9 cellular contexts compared by ENCODE assay signal in genomic region chr2:157627594-157628281, GRCh38. TPM values are rescaled to one million over a fixed set of nuclear protein-coding genes. Genes with fewer than 3 reads are reported as not detected.
A peak's percentile ranks its signal among the peaks of the same experiment; 100 is the strongest.
DNase-seq lines count a peak whose midpoint lies in the region; ATAC-seq and TF ChIP-seq lines count a peak whose summit lies in the region.
"Had no signal": no experiment of that assay in that cellular context is flagged by ENCODE, and none has a peak within 500 bp of the region (broad histone marks: within the 10 kb centered on the region; RNA-seq: fewer than 3 reads in every experiment).

No MANE protein-coding gene starts in this region.

- H3K27ac ChIP-seq in mesodermal cell (ENCODE audit: low read depth, low read length, severe bottlenecking), result no peak overlapping the region

- no peaks in the 10 kb centered on the region for H3K36me3 ChIP-seq in mesodermal cell (ENCODE audit: control insufficient read depth, insufficient read depth, low read length)

- H3K4me1 ChIP-seq in mesodermal cell (ENCODE audit: control insufficient read depth, insufficient read depth, low read length, poor library complexity, severe bottlenecking), result no peaks in the 10 kb centered on the region

- 10 to 14% methylated on average over 14 to 17 of the region's 18 CpGs for WGBS in mesodermal cell (ENCODE audit: insufficient coverage in 2 of 2), 2 experiments

- peak; percentile 56 for ATAC-seq in stimulated activated memory B cell treated with anti-CD40 and anti-IgM and Interleukin-4, amounts not matched to agents 10 μg/mL and 1 μg/mL and 100 μg/mL, for 72 hours
- no peak for ATAC-seq in HG02840 (IDR thresholded peaks at IDR 0.05; ENCODE audit: low FRiP score, unreplicated experiment)

- DNase-seq in AG20443 (ENCODE audit: low spot score) (peak; percentile 10), HFFc6 (no peak), T-helper 9 cell (peak; percentile 15), cerebellar cortex (ENCODE audit: low spot score) (peak; percentile 10), occipital lobe (lab: John Stamatoyannopoulos, UW) (no peak)

- no peak for TF ChIP-seq CTCF in HFFc6 (IDR thresholded peaks at IDR 0.05)

- H3K27me3 Mint-ChIP-seq in HFFc6 (ENCODE audit: insufficient read depth), result peaks cover 15% of the 10 kb centered on the region
- H3K27me3 Mint-ChIP-seq in stimulated activated memory B cell treated with anti-CD40 and anti-IgM and Interleukin-4, amounts not matched to agents 10 μg/mL and 1 μg/mL and 100 μg/mL, for 72 hours, result no peaks in the 10 kb centered on the region

- H3K36me3 Mint-ChIP-seq in HFFc6 (ENCODE audit: low read depth), result no peaks in the 10 kb centered on the region
- no peaks in the 10 kb centered on the region for H3K36me3 Mint-ChIP-seq in stimulated activated memory B cell treated with anti-CD40 and anti-IgM and Interleukin-4, amounts not matched to agents 10 μg/mL and 1 μg/mL and 100 μg/mL, for 72 hours

- peaks cover 3% of the 10 kb centered on the region for H3K9me3 ChIP-seq in mesodermal cell (ENCODE audit: control insufficient read depth, low read length)

- H3K4me1 Mint-ChIP-seq in HFFc6 (ENCODE audit: low read depth), result peaks cover 14% of the 10 kb centered on the region
- peaks cover 22% of the 10 kb centered on the region for H3K4me1 Mint-ChIP-seq in stimulated activated memory B cell treated with anti-CD40 and anti-IgM and Interleukin-4, amounts not matched to agents 10 μg/mL and 1 μg/mL and 100 μg/mL, for 72 hours

- H3K4me3 ChIP-seq in mesodermal cell (ENCODE audit: extremely low read depth, insufficient read depth, low read length, poor library complexity, severe bottlenecking), result peak overlapping the region; percentile 44

- H3K27ac Mint-ChIP-seq in HFFc6, result no peak overlapping the region
- H3K27ac Mint-ChIP-seq in stimulated activated memory B cell treated with anti-CD40 and anti-IgM and Interleukin-4, amounts not matched to agents 10 μg/mL and 1 μg/mL and 100 μg/mL, for 72 hours, result peak overlapping the region; percentile 49

- no peaks in the 10 kb centered on the region for H3K9me3 Mint-ChIP-seq in HFFc6
- H3K9me3 Mint-ChIP-seq in stimulated activated memory B cell treated with anti-CD40 and anti-IgM and Interleukin-4, amounts not matched to agents 10 μg/mL and 1 μg/mL and 100 μg/mL, for 72 hours, result peaks cover 3% of the 10 kb centered on the region

- peak overlapping the region; percentile 71 for H3K4me3 Mint-ChIP-seq in HFFc6
- H3K4me3 Mint-ChIP-seq in stimulated activated memory B cell treated with anti-CD40 and anti-IgM and Interleukin-4, amounts not matched to agents 10 μg/mL and 1 μg/mL and 100 μg/mL, for 72 hours, result peak overlapping the region; percentile 84

RNA-seq across cellular contexts. Expression of gene ACVR1C, which starts 0.9 kb away (rescaled TPM):
- total RNA-seq in HFFc6 (2021; fragmentation: NEBNext Ultra II Directional; extraction: Animal tissue kit (Norgen Biotek cat#: 25700)), result under 1 TPM in 4 of 6 experiments, not detected in 2; 0.02 to 0.13 (median 0.05) TPM
- polyA plus RNA-seq in mesodermal cell (2013, experiment 1 of 2), result 0.15 TPM
- 0.15 TPM for polyA plus RNA-seq in mesodermal cell (2013, experiment 2 of 2)
- total RNA-seq in occipital lobe, result 20.7 TPM
- total RNA-seq: lung microvascular endothelial cell had no signal

Comparison
In these comparisons a context has a peak if more than half of its experiments do, and no peak if none do; other contexts are left out.
1. DNase-seq: peak in AG20443 (single experiment), T-helper 9 cell (single experiment) and cerebellar cortex (single experiment); none in HFFc6 (single experiment) and occipital lobe (single experiment).
2. RNA of gene ACVR1C, which starts 0.9 kb away (total RNA-seq): 20.7 TPM in occipital lobe (single experiment); 0.02 to 0.13 TPM in HFFc6; every median in the first group is over 10 times any median in the second.